9 cellular contexts compared by ENCODE assay signal in the genomic region with DNA sequence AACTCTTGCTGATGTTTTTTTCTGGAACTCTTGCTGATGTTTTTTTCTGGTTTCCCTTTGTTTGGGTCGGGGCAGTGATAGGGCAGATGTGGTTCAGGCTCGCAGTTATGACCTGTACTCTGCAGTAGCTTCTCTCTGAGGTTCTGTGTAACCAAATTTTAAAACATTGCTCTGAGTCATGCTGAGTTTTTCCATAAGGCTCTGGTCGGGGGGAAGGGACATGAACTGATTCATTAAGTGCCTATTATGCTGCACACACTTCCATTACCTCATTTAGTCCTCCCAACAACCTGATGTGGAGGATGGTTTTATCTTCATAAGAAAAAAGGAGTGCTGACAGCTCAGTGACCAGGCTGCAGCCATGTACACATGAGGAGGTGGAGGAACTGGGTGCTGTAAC. TPM values are rescaled to one million over a fixed set of nuclear protein-coding genes. Genes with fewer than 3 reads are reported as not detected.
DNase-seq lines count a peak whose midpoint lies in the region; ATAC-seq, FAIRE-seq and TF ChIP-seq lines count a peak whose summit lies in the region.
"Had no signal": no experiment of that assay in that cellular context is flagged by ENCODE, and none has a peak within 500 bp of the region (broad histone marks: within the 10 kb centered on the region; RNA-seq: fewer than 3 reads in every experiment).

No MANE protein-coding gene starts in this region.

- no peak overlapping the region for H4K8ac ChIP-seq in mesenchymal stem cell (ENCODE audit: low read length)

- TF ChIP-seq CTCF in adrenal gland (IDR thresholded peaks at IDR 0.05) (no peak), WERI-Rb-1 (IDR thresholded peaks at IDR 0.05; ENCODE audit: low read depth, low read length) (no peak)

- H3K4me1 ChIP-seq in Karpas-422 (ENCODE audit: low read length) (peaks cover 43% of the 10 kb centered on the region), adrenal gland (replicated peaks in 1 of 2) (peaks cover 16 to 32% of the 10 kb centered on the region in 2 donors), mesenchymal stem cell (ENCODE audit: control insufficient read depth, insufficient read depth, low read depth, low read length) (peaks cover 13% of the 10 kb centered on the region)

- H3K4me3 ChIP-seq in Karpas-422 (ENCODE audit: low read length) (no peak overlapping the region), adrenal gland (no peak overlapping the region), mesenchymal stem cell (ENCODE audit: insufficient read depth in 1 of 2, low read depth in 1 of 2, low read length in 2 of 2) (peak overlapping the region in 1 of 2 experiments; percentile 53), WERI-Rb-1 (ENCODE audit: low read depth, low read length) (no peak overlapping the region)

- no peak overlapping the region for H3K18ac ChIP-seq in mesenchymal stem cell (ENCODE audit: low read depth in 1 of 2, low read length in 2 of 2)

- no peak overlapping the region for H2AK5ac ChIP-seq in mesenchymal stem cell (ENCODE audit: low read length, severe bottlenecking)

- H4K20me1 ChIP-seq in Karpas-422 (ENCODE audit: insufficient read depth, low read depth, low read length), result peaks cover 9% of the 10 kb centered on the region; the same call in 1 of the 2 replicates

- peak in 1 of 2 donors; percentile 47 for TF ChIP-seq POLR2A in adrenal gland (IDR thresholded peaks at IDR 0.05)

- H3K36me3 ChIP-seq in Karpas-422 (ENCODE audit: insufficient read depth, low read length) (no peaks in the 10 kb centered on the region), adrenal gland (replicated peaks in 1 of 2) (no peaks in the 10 kb centered on the region), mesenchymal stem cell (ENCODE audit: control insufficient read depth in 1 of 2, insufficient read depth in 2 of 2, low read depth in 1 of 2, low read length in 2 of 2) (no peaks in the 10 kb centered on the region), WERI-Rb-1 (no peaks in the 10 kb centered on the region)

- H3K4ac ChIP-seq in mesenchymal stem cell (ENCODE audit: low read depth in 1 of 2, low read length in 2 of 2), result no peak overlapping the region

- H2BK5ac ChIP-seq in mesenchymal stem cell (ENCODE audit: low read depth, low read length, poor library complexity, severe bottlenecking), result no peak overlapping the region

- peaks cover 18% of the 10 kb centered on the region for H3K79me1 ChIP-seq in mesenchymal stem cell (replicated peaks; ENCODE audit: low read length, poor library complexity, severe bottlenecking)

- H3K27me3 ChIP-seq in Karpas-422 (ENCODE audit: low read length) (no peaks in the 10 kb centered on the region), adrenal gland (no peaks in the 10 kb centered on the region), mesenchymal stem cell (ENCODE audit: control insufficient read depth in 1 of 2, insufficient read depth in 1 of 2, low read length in 2 of 2) (no peaks in the 10 kb centered on the region), WERI-Rb-1 (ENCODE audit: insufficient read depth, low read depth, severe bottlenecking) (no peaks in the 10 kb centered on the region)

- H3K9me2 ChIP-seq in Karpas-422 (replicated peaks; ENCODE audit: insufficient read depth, low read length), result no peaks in the 10 kb centered on the region

- no peak overlapping the region for H4K91ac ChIP-seq in mesenchymal stem cell (ENCODE audit: low read length)

- H3K9me3 ChIP-seq in Karpas-422 (ENCODE audit: low read length), result no peaks in the 10 kb centered on the region
- no peaks in the 10 kb centered on the region for H3K9me3 ChIP-seq in adrenal gland (replicated peaks in 1 of 3)
- no peaks in the 10 kb centered on the region for H3K9me3 ChIP-seq in mesenchymal stem cell (ENCODE audit: control insufficient read depth, low read length)
- H3K9me3 ChIP-seq in WERI-Rb-1 (ENCODE audit: severe bottlenecking), result no peaks in the 10 kb centered on the region

- FAIRE-seq in frontal cortex (lab: Jason Lieb, UNC), result no peak
- FAIRE-seq: GM18507 had no signal

- no peak overlapping the region for H3K4me2 ChIP-seq in Karpas-422 (ENCODE audit: low read depth, low read length, poor library complexity, severe bottlenecking)
- H3K4me2 ChIP-seq in mesenchymal stem cell (ENCODE audit: low read length, poor library complexity, severe bottlenecking), result peak overlapping the region; percentile 21

- no peak overlapping the region for H3K23ac ChIP-seq in mesenchymal stem cell (ENCODE audit: low read length in 2 of 2)

- H3K14ac ChIP-seq in mesenchymal stem cell (ENCODE audit: low read length in 2 of 2), result no peak overlapping the region

- no peak for ATAC-seq in HG02981 (IDR thresholded peaks at IDR 0.05; ENCODE audit: unreplicated experiment)

- peak overlapping the region; percentile 27; the same call in 1 of the 2 replicates for H3K27ac ChIP-seq in Karpas-422 (ENCODE audit: low read length)
- peak overlapping the region in 4 of 5 donors; percentile 37 to 89 (median 57) for H3K27ac ChIP-seq in adrenal gland
- peak overlapping the region; percentile 51 for H3K27ac ChIP-seq in mesenchymal stem cell (ENCODE audit: low read length, poor library complexity, severe bottlenecking)
- no peak overlapping the region for H3K27ac ChIP-seq in WERI-Rb-1

- DNase-seq in AG08395 (ENCODE audit: low spot score), result peak; percentile 90
- peak; percentile 58 for DNase-seq in Karpas-422
- peak; percentile 49 to 80 (median 57) for DNase-seq in adrenal gland
- peak; percentile 97 for DNase-seq in mesenchymal stem cell
- no peak for DNase-seq in frontal cortex (ENCODE audit: low spot score in 2 of 2)
- no peak for DNase-seq in NAMALWA (ENCODE audit: low spot score)
- no peak for DNase-seq in WERI-Rb-1

- intact Hi-C loops in adrenal gland (cut with DNase I), result no loop called here

- H2AFZ ChIP-seq in Karpas-422 (ENCODE audit: low read length), result no peak overlapping the region
- H2AFZ ChIP-seq in mesenchymal stem cell (ENCODE audit: low read depth, low read length), result no peak overlapping the region

- no peak overlapping the region for H2BK120ac ChIP-seq in mesenchymal stem cell (ENCODE audit: low read depth, low read length)

- H2BK15ac ChIP-seq in mesenchymal stem cell (ENCODE audit: low read depth, poor library complexity, severe bottlenecking), result no peak overlapping the region

- H3K9ac ChIP-seq in Karpas-422 (ENCODE audit: low read length), result no peak overlapping the region
- H3K9ac ChIP-seq in mesenchymal stem cell (ENCODE audit: low read length), result peak overlapping the region; percentile 87

- H2BK12ac ChIP-seq in mesenchymal stem cell (ENCODE audit: low read length in 2 of 2), result no peak overlapping the region

- 3 to 20% (median 8%) methylated on average over 3 of the region's 3 CpGs for WGBS in adrenal gland, 4 donors
- 0% methylated on average over 2 of the region's 3 CpGs for WGBS in mesenchymal stem cell

- H3K79me2 ChIP-seq in Karpas-422 (ENCODE audit: low read length), result peaks cover 99% of the 10 kb centered on the region

RNA-seq across cellular contexts. Expression of a gene that starts 18.9 kb away (rescaled TPM):
- 32.0 and 41.1 TPM in 2 replicates for total RNA-seq in Karpas-422 (2014; rRNA removed; shearing (Covaris generic); ENCODE audit: low replicate concordance)
- total RNA-seq in adrenal gland (10 to 100 TPM; 28.3 to 57.6 (median 39.4) TPM), frontal cortex (29.3 TPM)
- 10 to 100 TPM in 1 of 3 donors, 1 to 10 TPM in 2; 2.8 to 16.4 (median 8.9) TPM for polyA plus RNA-seq in adrenal gland
- 5.6 TPM for polyA plus RNA-seq in mesenchymal stem cell (2013, experiment 1 of 2)
- polyA plus RNA-seq in mesenchymal stem cell (2013, experiment 2 of 2), result 4.9 TPM

Comparison
In these comparisons a context has a peak if more than half of its experiments do, and no peak if none do; other contexts are left out.
1. DNase-seq: peak in AG08395 (single experiment), Karpas-422 (single experiment), adrenal gland (7 of 7) and mesenchymal stem cell (single experiment); none in frontal cortex (0 of 2), NAMALWA (single experiment) and WERI-Rb-1 (single experiment).